12 cellular contexts compared by ENCODE assay signal in the genomic region with DNA sequence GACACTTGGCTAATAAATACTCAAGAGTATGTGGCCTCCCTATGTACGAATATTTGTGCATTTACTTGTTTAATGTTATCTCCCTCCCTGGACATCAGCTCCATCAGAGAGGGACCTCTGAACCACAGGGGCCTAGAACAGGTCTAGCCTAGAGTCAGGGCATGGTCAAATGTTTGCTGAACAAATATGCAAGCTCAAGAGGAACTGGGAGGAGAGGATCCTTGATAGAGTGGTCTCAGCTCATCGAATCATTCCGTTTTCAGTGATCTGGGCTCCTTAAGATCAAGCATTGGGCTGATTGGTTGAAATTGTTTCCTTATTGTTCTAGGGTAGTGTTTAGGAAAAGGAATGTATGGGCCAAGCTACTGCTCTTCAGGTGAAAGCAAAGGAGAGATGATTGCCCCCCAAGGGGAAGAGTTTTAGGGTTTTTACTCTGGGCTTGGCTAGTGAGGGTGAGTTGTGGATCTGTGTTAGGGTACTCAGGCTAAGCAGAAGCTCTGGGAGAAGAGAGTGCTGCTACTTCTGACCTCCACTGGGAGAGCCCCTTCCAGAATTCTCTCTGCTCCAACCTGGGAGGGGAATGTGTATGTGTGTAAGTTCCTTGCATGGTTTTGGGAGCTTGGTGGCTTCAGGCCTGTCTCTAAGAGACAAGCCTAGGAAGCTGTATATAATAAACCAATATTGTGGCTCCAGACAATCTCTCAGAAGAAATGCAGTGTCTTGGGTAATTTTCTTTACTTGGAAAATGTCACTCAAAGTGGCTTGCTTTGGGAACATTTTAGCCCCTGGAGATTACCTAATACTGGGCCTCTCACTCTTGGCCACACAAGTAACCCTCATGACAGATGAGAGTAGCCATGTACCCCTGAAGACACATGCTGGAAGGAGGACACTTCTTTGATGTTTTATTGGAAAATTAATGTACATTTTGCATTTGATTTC.
A peak's percentile ranks its signal among the peaks of the same experiment; 100 is the strongest.
DNase-seq lines count a peak whose midpoint lies in the region; ATAC-seq lines count a peak whose summit lies in the region.
"Had no signal": no experiment of that assay in that cellular context is flagged by ENCODE, and none has a peak within 500 bp of the region (broad histone marks: within the 10 kb centered on the region; RNA-seq: fewer than 3 reads in every experiment).

No MANE protein-coding gene starts in this region.

- peaks cover 26% of the 10 kb centered on the region for H3K27me3 Mint-ChIP-seq in activated T-cell treated with anti-CD3 and anti-CD28 coated beads, Interleukin-2, amount 50 U/mL, for 72 hours (ENCODE audit: low read depth)
- H3K27me3 Mint-ChIP-seq in stimulated activated naive CD8-positive, alpha-beta T cell treated with anti-CD3 and anti-CD28 coated beads, Interleukin-15, amount 100 ng/mL, for 72 hours: peaks cover 30% of the 10 kb centered on the region

- H3K36me3 Mint-ChIP-seq in activated T-cell treated with anti-CD3 and anti-CD28 coated beads, Interleukin-2, amount 50 U/mL, for 72 hours (ENCODE audit: insufficient read depth in 2 of 2): peaks cover 14 to 18% of the 10 kb centered on the region in 2 donors

- H3K4me1 Mint-ChIP-seq in activated T-cell treated with anti-CD3 and anti-CD28 coated beads, Interleukin-2, amount 50 U/mL, for 72 hours (ENCODE audit: low read depth): peaks cover 33% of the 10 kb centered on the region
- H3K4me1 Mint-ChIP-seq in stimulated activated naive CD8-positive, alpha-beta T cell treated with anti-CD3 and anti-CD28 coated beads, Interleukin-15, amount 100 ng/mL, for 72 hours: peaks cover 30% of the 10 kb centered on the region

- in situ Hi-C loops in G401 (cut with HindIII; ENCODE audit: low sequenced_read_pairs): no loop called here

- H3K4me3 Mint-ChIP-seq in activated T-cell treated with anti-CD3 and anti-CD28 coated beads, Interleukin-2, amount 50 U/mL, for 72 hours: peak overlapping the region in 1 of 2 donors; percentile 52
- peak overlapping the region in 1 of 2 donors; percentile 46 for H3K4me3 Mint-ChIP-seq in stimulated activated naive CD8-positive, alpha-beta T cell treated with anti-CD3 and anti-CD28 coated beads, Interleukin-15, amount 100 ng/mL, for 72 hours

- peaks cover 4 to 13% of the 10 kb centered on the region in 2 donors for H3K9me3 Mint-ChIP-seq in activated T-cell treated with anti-CD3 and anti-CD28 coated beads, Interleukin-2, amount 50 U/mL, for 72 hours
- peaks cover 21 to 38% of the 10 kb centered on the region in 2 donors for H3K9me3 Mint-ChIP-seq in stimulated activated naive CD8-positive, alpha-beta T cell treated with anti-CD3 and anti-CD28 coated beads, Interleukin-15, amount 100 ng/mL, for 72 hours

- peak; percentile 20 to 25 for ATAC-seq in activated T-cell treated with anti-CD3 and anti-CD28 coated beads, Interleukin-2, amount 50 U/mL, for 72 hours (replicated peaks in 1 of 2)
- peak; percentile 24 for ATAC-seq in HG02763 (IDR thresholded peaks at IDR 0.05; ENCODE audit: unreplicated experiment)
- peak; percentile 21 for ATAC-seq in stimulated activated naive CD8-positive, alpha-beta T cell treated with anti-CD3 and anti-CD28 coated beads, Interleukin-15, amount 100 ng/mL, for 72 hours

- H3K27ac Mint-ChIP-seq in activated T-cell treated with anti-CD3 and anti-CD28 coated beads, Interleukin-2, amount 50 U/mL, for 72 hours: peak overlapping the region; percentile 88
- peak overlapping the region in 1 of 2 donors; percentile 44 for H3K27ac Mint-ChIP-seq in stimulated activated naive CD8-positive, alpha-beta T cell treated with anti-CD3 and anti-CD28 coated beads, Interleukin-15, amount 100 ng/mL, for 72 hours

- no peak for DNase-seq in activated T-cell treated with anti-CD3 and anti-CD28 coated beads, Interleukin-2, amount 50 U/mL, for 72 hours
- no peak for DNase-seq in activated T-cell treated with anti-CD3 and anti-CD28 coated beads, Interleukin-2, amount 50 U/mL, for 48 hours
- peak; percentile 69 for DNase-seq in MV-4-11 (lab: John Stamatoyannopoulos, UW)
- no peak for DNase-seq in stimulated activated naive CD8-positive, alpha-beta T cell treated with anti-CD3 and anti-CD28 coated beads, Interleukin-15, amount 100 ng/mL, for 72 hours
- DNase-seq in SKM-1 treated with dmso at 0.1 percent for 144 hours (lab: John Stamatoyannopoulos, UW; ENCODE audit: unreplicated experiment): no peak
- DNase-seq in G401 (ENCODE audit: low spot score): no peak
- no peak for DNase-seq in stimulated activated CD4-positive, alpha-beta T cell treated with anti-CD3 and anti-CD28 coated beads, Interleukin-15, amount 100 ng/mL, for 24 hours
- DNase-seq: activated CD8-positive, alpha-beta memory T cell treated with anti-CD3 and anti-CD28 coated beads for 24 hours; cerebellar nuclear complex; Karpas-422; upper lobe of left lung had no signal
